1 cellular context compared by ENCODE assay signal in the genomic region with DNA sequence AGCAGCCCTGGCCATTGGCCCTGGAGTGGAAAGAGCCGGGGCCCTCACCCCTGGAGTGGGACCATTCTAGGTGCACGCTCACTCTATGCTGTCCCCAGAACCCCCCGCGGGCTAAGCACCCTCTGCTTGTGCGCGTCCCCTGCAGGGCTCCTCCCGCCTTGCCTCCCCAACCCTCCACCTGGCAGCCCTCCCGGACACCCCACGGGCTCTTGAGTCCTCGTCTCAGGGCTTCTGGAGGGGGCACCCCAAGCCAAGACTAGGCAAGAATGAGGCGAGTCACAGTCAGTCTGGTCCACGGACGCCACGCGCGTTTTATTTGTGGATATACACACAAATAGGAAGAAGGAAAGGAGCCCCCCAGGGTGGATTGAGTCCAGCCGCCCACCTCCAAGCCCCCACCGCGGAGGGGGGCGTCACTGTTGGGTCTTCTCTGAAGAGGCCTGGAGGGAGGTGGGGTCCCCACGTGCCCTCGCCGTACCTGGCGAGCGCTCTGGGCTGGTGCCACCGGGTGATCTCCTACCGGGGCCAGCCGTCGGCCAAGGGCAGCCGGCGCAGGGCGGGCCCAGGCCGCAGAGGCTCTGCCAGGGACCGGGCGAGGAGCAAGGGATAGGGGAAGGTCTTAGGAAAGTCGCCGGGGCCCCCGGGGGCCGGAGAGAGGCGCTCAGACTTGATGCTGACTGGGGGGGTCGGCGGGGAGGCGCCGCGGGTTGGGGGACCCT.
TF ChIP-seq lines count a peak whose summit lies in the region.

No MANE protein-coding gene starts in this region.

TF ChIP-seq in HepG2, 621 proteins besides CTCF, POLR2A, EP300 and RAD21:
- no peak for TF ChIP-seq ZNF367 (CRISPR knock-in tag; IDR thresholded peaks at IDR 0.05; ENCODE audit: borderline replicate concordance)
- TF ChIP-seq, protein P1, sequence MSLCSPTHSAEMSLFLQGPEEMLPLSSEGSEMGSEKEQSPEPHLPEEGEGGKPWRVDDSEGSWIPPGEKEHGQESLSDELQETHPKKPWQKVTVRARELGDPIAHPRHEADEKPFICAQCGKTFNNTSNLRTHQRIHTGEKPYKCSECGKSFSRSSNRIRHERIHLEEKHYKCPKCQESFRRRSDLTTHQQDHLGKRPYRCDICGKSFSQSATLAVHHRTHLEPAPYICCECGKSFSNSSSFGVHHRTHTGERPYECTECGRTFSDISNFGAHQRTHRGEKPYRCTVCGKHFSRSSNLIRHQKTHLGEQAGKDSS (CRISPR knock-in tag; IDR thresholded peaks at IDR 0.05; ENCODE audit: borderline replicate concordance, low read depth), result 0 out of 2 replicates have a peak, but pooled peaks have one; percentile 14
